Comparison of ENCODE assay signal across 15 cellular contexts in the genomic region with DNA sequence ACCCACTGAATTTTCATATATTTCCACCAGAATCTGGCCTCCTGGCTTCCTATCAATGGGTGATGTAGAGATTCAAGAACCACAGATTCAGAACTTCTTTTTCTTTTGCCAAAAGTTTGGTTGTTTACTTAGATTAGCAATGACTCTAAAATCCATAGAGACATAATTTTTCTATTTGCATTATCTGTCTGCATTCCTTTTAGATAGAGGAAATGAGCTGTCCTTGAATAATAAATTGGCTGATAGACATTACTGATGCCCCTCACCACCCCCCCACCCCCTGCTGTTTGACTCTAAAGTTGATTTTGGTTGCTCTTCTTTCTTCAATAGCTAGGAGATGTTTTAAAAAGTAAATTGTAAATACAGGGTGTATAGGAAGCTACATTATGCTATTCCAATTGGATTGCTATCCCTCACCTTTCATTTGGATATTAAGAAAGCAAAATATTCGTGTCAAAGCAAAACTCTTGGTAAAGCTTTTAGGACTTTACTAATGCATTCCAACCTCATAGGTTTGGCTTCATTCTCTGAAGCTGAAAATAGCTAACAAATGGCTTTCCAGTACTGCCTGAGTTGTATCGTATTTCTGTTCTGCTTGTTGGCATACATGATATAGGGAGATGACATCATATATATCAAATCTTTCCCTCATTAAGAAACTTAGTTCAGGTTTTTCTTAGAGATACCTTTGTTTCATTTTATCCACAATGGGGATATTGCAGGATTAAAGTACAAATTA.
DNase-seq lines count a peak whose midpoint lies in the region; ATAC-seq lines count a peak whose summit lies in the region.
"Had no signal": no experiment of that assay in that cellular context is flagged by ENCODE, and none has a peak within 500 bp of the region (broad histone marks: within the 10 kb centered on the region; RNA-seq: fewer than 3 reads in every experiment).

No MANE protein-coding gene starts in this region.

- H4K20me1 ChIP-seq in Karpas-422 (ENCODE audit: insufficient read depth, low read depth, low read length), result no peaks in the 10 kb centered on the region

- H3K27ac ChIP-seq in ACC112 (ENCODE audit: low read depth, low read length) (peak overlapping the region; percentile 14), Karpas-422 (ENCODE audit: low read length) (no peak overlapping the region)

- H3K4me3 ChIP-seq in ACC112 (ENCODE audit: low read depth, low read length) (peak overlapping the region; percentile 41), Karpas-422 (ENCODE audit: low read length) (no peak overlapping the region), adipocyte (ENCODE audit: low read length) (no peak overlapping the region)
- H3K4me3 ChIP-seq: K562 had no signal

- H3K9ac ChIP-seq in Karpas-422 (ENCODE audit: low read length) (no peak overlapping the region), adipocyte (ENCODE audit: low read length) (no peak overlapping the region)

- DNase-seq in Karpas-422, result no peak
- peak; percentile 14 for DNase-seq in adipocyte (ENCODE audit: low read depth)
- DNase-seq in fibroblast of peridontal ligament (ENCODE audit: extremely low read depth), result peak; percentile 39
- DNase-seq in GDM1 (lab: John Stamatoyannopoulos, UW), result no peak
- DNase-seq: ACHN, HCEC 1CT, NCI-H1436, NCI-H2029 treated with DMSO at 0.1 percent for 48 hours, NCI-H345, NCI-H526 treated with DMSO at 0.1 percent for 48 hours, T-cell had no signal

- no peaks in the 10 kb centered on the region for H3K9me3 ChIP-seq in Karpas-422 (ENCODE audit: low read length)
- H3K9me3 ChIP-seq in adipocyte (ENCODE audit: control insufficient read depth, low read length), result no peaks in the 10 kb centered on the region

- H3K79me2 ChIP-seq in ACC112 (ENCODE audit: control insufficient read depth, insufficient read depth, low read length, unreplicated experiment) (no peaks in the 10 kb centered on the region), Karpas-422 (ENCODE audit: low read length) (no peaks in the 10 kb centered on the region)

- H3K36me3 ChIP-seq in ACC112 (ENCODE audit: insufficient read depth, low read length) (no peaks in the 10 kb centered on the region), Karpas-422 (ENCODE audit: insufficient read depth, low read length) (no peaks in the 10 kb centered on the region), adipocyte (ENCODE audit: control insufficient read depth, insufficient read depth, low read length, severe bottlenecking) (no peaks in the 10 kb centered on the region)

- H3K4me1 ChIP-seq in ACC112 (ENCODE audit: control insufficient read depth, insufficient read depth, low read length, unreplicated experiment), result peaks cover 24% of the 10 kb centered on the region
- H3K4me1 ChIP-seq in Karpas-422 (ENCODE audit: low read length), result peaks cover 6% of the 10 kb centered on the region; the same call in 1 of the 2 replicates
- peaks cover 10% of the 10 kb centered on the region for H3K4me1 ChIP-seq in adipocyte (ENCODE audit: control insufficient read depth, insufficient read depth, low read length)

- no peaks in the 10 kb centered on the region for H3K9me2 ChIP-seq in Karpas-422 (replicated peaks; ENCODE audit: insufficient read depth, low read length)

- no peak overlapping the region for H3K4me2 ChIP-seq in Karpas-422 (ENCODE audit: low read depth, low read length, poor library complexity, severe bottlenecking)

- no peaks in the 10 kb centered on the region for H3K27me3 ChIP-seq in ACC112 (ENCODE audit: insufficient read depth, low read length)
- H3K27me3 ChIP-seq in Karpas-422 (ENCODE audit: low read length), result no peaks in the 10 kb centered on the region
- no peaks in the 10 kb centered on the region for H3K27me3 ChIP-seq in adipocyte (replicated peaks; ENCODE audit: control insufficient read depth, insufficient read depth, low read length)

- ATAC-seq in HG02759 (IDR thresholded peaks at IDR 0.05; ENCODE audit: unreplicated experiment), result no peak
- no peak for ATAC-seq in activated CD4-positive, CD25-positive, alpha-beta regulatory T cell treated with anti-CD3 and anti-CD28 coated beads, Interleukin-2, amount 50 U/mL, for 24 hours
- ATAC-seq: K562, T-cell had no signal

- H2AFZ ChIP-seq in ACC112 (ENCODE audit: low read length, unreplicated experiment) (peak overlapping the region; percentile 85), Karpas-422 (ENCODE audit: low read length) (peak overlapping the region; percentile 84)

Comparison
In these comparisons a context has a peak if more than half of its experiments do, and no peak if none do; other contexts are left out.
1. DNase-seq: peak in adipocyte (single experiment) and fibroblast of peridontal ligament (single experiment); none in Karpas-422 (single experiment) and GDM1 (single experiment).